In genomic region chr9:136057236-136058151, GRCh38 we compare ENCODE assay signal across 20 cellular contexts. TPM values are rescaled to one million over a fixed set of nuclear protein-coding genes. Genes with fewer than 3 reads are reported as not detected.
A peak's percentile ranks its signal among the peaks of the same experiment; 100 is the strongest.
DNase-seq lines count a peak whose midpoint lies in the region; ATAC-seq, FAIRE-seq and TF ChIP-seq lines count a peak whose summit lies in the region.
"Had no signal": no experiment of that assay in that cellular context is flagged by ENCODE, and none has a peak within 500 bp of the region (broad histone marks: within the 10 kb centered on the region; RNA-seq: fewer than 3 reads in every experiment).

No MANE protein-coding gene starts in this region.

- H4K91ac ChIP-seq in H9 (ENCODE audit: insufficient read length, low read depth, low read length) = no peak overlapping the region
- peak overlapping the region; percentile 41 for H4K91ac ChIP-seq in H1 (replicated peaks; ENCODE audit: insufficient read length, low read length)

- H3K27ac ChIP-seq in BLaER1 (no peak overlapping the region), H9 (ENCODE audit: insufficient read length, low read depth, low read length) (no peak overlapping the region), H1 (ENCODE audit: low read depth, low read length) (no peak overlapping the region), coronary artery (no peak overlapping the region)

- CTCF ChIA-PET in H1 (lab: Charles Lee; ENCODE audit: partially characterized antibody) = interaction anchor here (0.6 to 1.9 kb wide), 8 partner anchors 34 to 132 kb away, joined by 3 to 7 read pairs (median 4); no protein-coding TSS in a partner anchor

- DNase-seq in H9 (peak; percentile 63), H1 (ENCODE audit: low read depth in 1 of 2, low spot score in 2 of 2) (peak in 1 of 2 experiments; percentile 59), naive B cell (no peak), NCI-H2107 (lab: John Stamatoyannopoulos, UW) (no peak), coronary artery (ENCODE audit: low spot score) (no peak)
- DNase-seq: activated CD4-positive, alpha-beta memory T cell treated with anti-CD3 and anti-CD28 coated beads, Interleukin-2, amount 10 ng/mL, durations not matched to agents 7 days and 5 days; activated CD4-positive, CD25-positive, alpha-beta regulatory T cell; activated T-cell treated with anti-CD3 and anti-CD28 coated beads, Interleukin-2, amount 50 U/mL, for 1 hour; CD4-positive, alpha-beta memory T cell; immature natural killer cell; mammary epithelial cell; NCI-H1105 treated with DMSO at 0.1 percent for 48 hours; NCI-H774; OCI-M1; stimulated activated CD4-positive, alpha-beta T cell treated with anti-CD3 and anti-CD28 coated beads, Interleukin-12 subunit alpha, Interleukin-12 subunit beta, amount 100 ng/mL, for 4 hours had no signal

- ATAC-seq in naive B cell (ENCODE audit: low read depth in 2 of 2) (peak; percentile 34 to 40), GM21576 (IDR thresholded peaks at IDR 0.05; ENCODE audit: unreplicated experiment) (no peak), HG03039 (IDR thresholded peaks at IDR 0.05; ENCODE audit: unreplicated experiment) (no peak)

- H2BK15ac ChIP-seq in H9 (ENCODE audit: low read depth, low read length) (no peak overlapping the region), H1 (ENCODE audit: low read length) (no peak overlapping the region; the same call in 1 of the 2 replicates)

- H3K23ac ChIP-seq in H9 (ENCODE audit: insufficient read length, low read depth, low read length) (no peak overlapping the region), H1 (ENCODE audit: insufficient read length) (no peak overlapping the region)

- H4K20me1 ChIP-seq in BLaER1 (0 out of 2 replicates have a peak, but pooled peaks cover 7% of the 10 kb centered on the region), H9 (ENCODE audit: control insufficient read depth, insufficient read depth, insufficient read length) (no peaks in the 10 kb centered on the region), H1 (replicated peaks in 1 of 2; ENCODE audit: control insufficient read depth in 1 of 2, insufficient read depth in 2 of 2, low read length in 2 of 2) (no peaks in the 10 kb centered on the region)

- peaks cover 72% of the 10 kb centered on the region for H3K4me1 ChIP-seq in BLaER1
- H3K4me1 ChIP-seq in H9 (ENCODE audit: insufficient read depth, low read length) = no peaks in the 10 kb centered on the region
- H3K4me1 ChIP-seq in H1 (replicated peaks in 1 of 4; ENCODE audit: control insufficient read depth in 3 of 4, insufficient read depth in 4 of 4, low read length in 3 of 4) = peaks cover 3 to 37% (median 24%) of the 10 kb centered on the region in 4 experiments

- H3K18ac ChIP-seq in H9 (ENCODE audit: insufficient read length, low read depth, low read length) (no peak overlapping the region), H1 (ENCODE audit: extremely low read depth, low read length) (peak overlapping the region; percentile 63; the same call in 1 of the 2 replicates)

- H4K8ac ChIP-seq in H9 (replicated peaks; ENCODE audit: insufficient read length, low read depth, low read length) (no peak overlapping the region), H1 (ENCODE audit: extremely low read depth, insufficient read depth, low read length) (peak overlapping the region; percentile 28)

- TF ChIP-seq EP300 in H1 (IDR thresholded peaks at IDR 0.05; ENCODE audit: borderline replicate concordance in 1 of 2, low read depth in 2 of 2, low read length in 2 of 2) = no peak

- H3K27ac Mint-ChIP-seq in H9 (peak overlapping the region in 2 of 3 experiments; percentile 51 to 84; a peak in 2 of 7 replicates), naive B cell (peak overlapping the region in 2 of 6 donors; percentile 20 to 56)
- H3K27ac Mint-ChIP-seq: activated CD4-positive, alpha-beta memory T cell treated with anti-CD3 and anti-CD28 coated beads, Interleukin-2, amount 10 ng/mL, durations not matched to agents 7 days and 5 days; activated naive CD8-positive, alpha-beta T cell; CD4-positive, alpha-beta memory T cell had no signal

- H3K4me3 ChIP-seq in BLaER1 (no peak overlapping the region), H1 (ENCODE audit: extremely low read depth in 1 of 4, insufficient read depth in 2 of 4, low read depth in 3 of 4, low read length in 4 of 4) (no peak overlapping the region), coronary artery (no peak overlapping the region)

- peaks cover 20% of the 10 kb centered on the region for H3K27me3 ChIP-seq in BLaER1
- no peaks in the 10 kb centered on the region for H3K27me3 ChIP-seq in H9 (ENCODE audit: insufficient read depth, low read length)
- no peaks in the 10 kb centered on the region for H3K27me3 ChIP-seq in H1 (replicated peaks in 1 of 4; ENCODE audit: control insufficient read depth in 3 of 4, extremely low read depth in 1 of 4, insufficient read depth in 3 of 4, low read length in 3 of 4)

- TF ChIP-seq CTCF in H9 (conservative IDR thresholded peaks at IDR 0.05) = no peak
- no peak for TF ChIP-seq CTCF in H1 (IDR thresholded peaks at IDR 0.05; ENCODE audit: control extremely low read depth in 1 of 3, insufficient read depth in 1 of 3, low read depth in 1 of 3, low read length in 3 of 3)
- no peak for TF ChIP-seq CTCF in coronary artery (IDR thresholded peaks at IDR 0.05)

- no peak overlapping the region for H2BK20ac ChIP-seq in H9 (ENCODE audit: low read depth, low read length, poor library complexity, severe bottlenecking)
- H2BK20ac ChIP-seq in H1 (ENCODE audit: low read length) = no peak overlapping the region

- H3K79me2 ChIP-seq in H9 (ENCODE audit: insufficient read depth, low read length) (no peaks in the 10 kb centered on the region), H1 (ENCODE audit: control insufficient read depth in 1 of 2, insufficient read depth in 2 of 2, low read length in 2 of 2) (no peaks in the 10 kb centered on the region)

- H3K9me3 ChIP-seq in BLaER1 (no peaks in the 10 kb centered on the region), H9 (ENCODE audit: control insufficient read depth, low read depth, low read length) (no peaks in the 10 kb centered on the region), H1 (ENCODE audit: insufficient read depth in 2 of 2, low read depth in 1 of 2, low read length in 1 of 2) (no peaks in the 10 kb centered on the region)

- H3K4me2 ChIP-seq in BLaER1 (peak overlapping the region; percentile 75), H9 (ENCODE audit: insufficient read depth, insufficient read length, low read length) (no peak overlapping the region), H1 (ENCODE audit: insufficient read depth in 1 of 2, low read depth in 2 of 2, low read length in 2 of 2) (no peak overlapping the region)

- no peaks in the 10 kb centered on the region for H3K9me3 Mint-ChIP-seq in H9
- H3K9me3 Mint-ChIP-seq in naive B cell = no peaks in the 10 kb centered on the region
- H3K9me3 Mint-ChIP-seq: activated CD4-positive, alpha-beta memory T cell treated with anti-CD3 and anti-CD28 coated beads, Interleukin-2, amount 10 ng/mL, durations not matched to agents 7 days and 5 days; CD4-positive, alpha-beta memory T cell; immature natural killer cell had no signal

- H2BK12ac ChIP-seq in H9 (ENCODE audit: insufficient read length, low read depth, low read length) (no peak overlapping the region), H1 (ENCODE audit: low read depth, low read length) (peak overlapping the region; percentile 33; the same call in 1 of the 2 replicates)

- no peaks in the 10 kb centered on the region for H3K36me3 ChIP-seq in BLaER1
- H3K36me3 ChIP-seq in H1 (ENCODE audit: control insufficient read depth in 2 of 4, insufficient read depth in 4 of 4, low read length in 3 of 4) = no peaks in the 10 kb centered on the region

- H3K9ac ChIP-seq in BLaER1 = no peak overlapping the region
- H3K9ac ChIP-seq in H9 (ENCODE audit: extremely low read depth, insufficient read length, low read length) = no peak overlapping the region
- no peak overlapping the region for H3K9ac ChIP-seq in H1 (replicated peaks in 1 of 4; ENCODE audit: extremely low read depth in 1 of 4, low read depth in 3 of 4, low read length in 3 of 4)

- H2BK120ac ChIP-seq in H9 (ENCODE audit: low read depth, low read length, poor library complexity, severe bottlenecking) (no peak overlapping the region), H1 (replicated peaks; ENCODE audit: low read depth, low read length) (peak overlapping the region; percentile 65)

- no peak overlapping the region for H3K56ac ChIP-seq in H9 (ENCODE audit: insufficient read length, low read depth, low read length)
- H3K56ac ChIP-seq in H1 (replicated peaks; ENCODE audit: insufficient read length, low read depth, low read length) = no peak overlapping the region

- H2BK5ac ChIP-seq in H9 (ENCODE audit: insufficient read length, low read length) = no peak overlapping the region
- no peak overlapping the region for H2BK5ac ChIP-seq in H1 (ENCODE audit: low read depth, low read length)

- no peak overlapping the region for H4K5ac ChIP-seq in H9 (ENCODE audit: insufficient read length, low read depth, low read length)
- no peak overlapping the region for H4K5ac ChIP-seq in H1 (ENCODE audit: insufficient read length, low read depth, low read length)

- H3K4ac ChIP-seq in H9 (ENCODE audit: low read depth, low read length) = no peak overlapping the region
- no peak overlapping the region for H3K4ac ChIP-seq in H1 (replicated peaks; ENCODE audit: insufficient read length, low read depth, low read length)

- H3K14ac ChIP-seq in H9 (ENCODE audit: insufficient read depth, low read length) = no peak overlapping the region
- H3K14ac ChIP-seq in H1 (ENCODE audit: insufficient read length) = no peak overlapping the region

- H2AK5ac ChIP-seq in H9 (ENCODE audit: insufficient read length, low read length) (no peak overlapping the region), H1 (ENCODE audit: low read depth, low read length) (no peak overlapping the region)

- no peak overlapping the region for H2AFZ ChIP-seq in H9 (ENCODE audit: low read length)
- no peak overlapping the region for H2AFZ ChIP-seq in H1 (ENCODE audit: low read length)

- no peaks in the 10 kb centered on the region; a peak in 1 of 7 replicates for H3K36me3 Mint-ChIP-seq in H9 (ENCODE audit: insufficient read depth in 1 of 3, low read depth in 3 of 3)
- no peaks in the 10 kb centered on the region for H3K36me3 Mint-ChIP-seq in naive B cell
- H3K36me3 Mint-ChIP-seq: immature natural killer cell had no signal

- POLR2A ChIA-PET in H1 (lab: Charles Lee; ENCODE audit: partially characterized antibody) = interaction anchor here (0.7 to 1.6 kb wide), 11 partner anchors 8 to 66 kb away, joined by 3 to 4 read pairs (median 3); no protein-coding TSS in a partner anchor

- H3K4me1 Mint-ChIP-seq in H9 = peaks cover 27 to 38% of the 10 kb centered on the region in 2 experiments
- H3K4me1 Mint-ChIP-seq in naive B cell = peaks cover 0 to 8% (median 7%) of the 10 kb centered on the region in 3 donors
- H3K4me1 Mint-ChIP-seq: activated CD4-positive, alpha-beta memory T cell treated with anti-CD3 and anti-CD28 coated beads, Interleukin-2, amount 10 ng/mL, durations not matched to agents 7 days and 5 days had no signal

- H3K4me3 Mint-ChIP-seq in H9 (no peak overlapping the region; a peak in 1 of 5 replicates), naive B cell (peak overlapping the region in 5 of 8 donors; percentile 41 to 82 (median 54))
- H3K4me3 Mint-ChIP-seq: activated CD4-positive, alpha-beta memory T cell treated with anti-CD3 and anti-CD28 coated beads, Interleukin-2, amount 10 ng/mL, durations not matched to agents 7 days and 5 days; activated naive CD8-positive, alpha-beta T cell; immature natural killer cell had no signal

- H3K23me2 ChIP-seq in H9 (ENCODE audit: insufficient read length, low read depth, low read length, poor library complexity, severe bottlenecking) (no peaks in the 10 kb centered on the region), H1 (ENCODE audit: low read depth, low read length) (no peaks in the 10 kb centered on the region; the same call in 1 of the 2 replicates)

- H3K79me1 ChIP-seq in H9 (ENCODE audit: insufficient read depth, low read depth, low read length, poor library complexity, severe bottlenecking) = no peaks in the 10 kb centered on the region
- 0 out of 2 replicates have a peak, but pooled peaks cover 3% of the 10 kb centered on the region for H3K79me1 ChIP-seq in H1 (ENCODE audit: low read depth, low read length)

- FAIRE-seq in H1 (lab: Jason Lieb, UNC) = no peak
- FAIRE-seq: GM18507 had no signal

- no peak for TF ChIP-seq POLR2A in H1 (IDR thresholded peaks at IDR 0.05; ENCODE audit: control extremely low read depth in 1 of 2, low read depth in 2 of 2, low read length in 2 of 2)

- WGBS in H9 (ENCODE audit: extremely low coverage, insufficient read length, low lambda C conversion rate) = no CpG with 5 or more reads among the region's 33 CpGs
- WGBS in H1 (ENCODE audit: extremely low coverage in 1 of 2, insufficient coverage in 1 of 2, insufficient read length in 1 of 2, insufficient replicate concordance in 2 of 2, low coverage in 1 of 2, low lambda C conversion rate in 2 of 2, missing lambda C conversion rate in 1 of 2), 2 experiments = 74% methylated on average over 29 of the region's 33 CpGs; no CpG with 5 or more reads in 1 of the 2 experiments

- H3T11ph ChIP-seq in H9 (ENCODE audit: low read length) = no peak overlapping the region

- TF ChIP-seq RAD21 in H1 (IDR thresholded peaks at IDR 0.05 in 1 of 2, conservative IDR thresholded peaks at IDR 0.05 in 1 of 2; ENCODE audit: low read depth in 2 of 2, low read length in 2 of 2) = no peak

- no peaks in the 10 kb centered on the region for H3K27me3 Mint-ChIP-seq in H9 (ENCODE audit: low read depth)
- peaks cover 0 to 41% (median 26%) of the 10 kb centered on the region in 3 donors for H3K27me3 Mint-ChIP-seq in naive B cell
- H3K27me3 Mint-ChIP-seq: activated CD4-positive, alpha-beta memory T cell treated with anti-CD3 and anti-CD28 coated beads, Interleukin-2, amount 10 ng/mL, durations not matched to agents 7 days and 5 days; activated naive CD8-positive, alpha-beta T cell; CD4-positive, alpha-beta memory T cell had no signal

RNA-seq across cellular contexts. Expression of gene NACC2, which starts 37.6 kb away (rescaled TPM):
- 11.5 TPM in 2 replicates for total RNA-seq in H9 (2021)
- 13.6 and 14.0 TPM in 2 replicates for total RNA-seq in H1 (2021; fragmentation: NEBNext Ultra II Directional; extraction: Animal tissue kit (Norgen Biotek cat#: 25700))
- polyA plus RNA-seq in H1 (2011; rRNA removed) (8.3 and 14.9 TPM in 2 replicates), naive B cell (ENCODE audit: low read depth in 6 of 6) (under 1 TPM in 4 of 6 donors, not detected in 2; 0.04 to 0.11 (median 0.06) TPM)
- 10.8 TPM for polyA plus RNA-seq in H1 (2011; cell fraction: cytosol; rRNA removed)
- polyA plus RNA-seq in H1 (2011; cell fraction: nucleus; rRNA removed) = 16.7 TPM
- 6.6 to 9.5 TPM (median 8.4 TPM) in 4 replicates for polyA plus RNA-seq in H1 (2012, experiment 1 of 2)
- 5.6 TPM for polyA plus RNA-seq in H1 (2012, experiment 2 of 2)
- polyA plus RNA-seq in H1 (2013, experiment 1 of 2) = 6.3 TPM
- 6.3 TPM for polyA plus RNA-seq in H1 (2013, experiment 2 of 2)
- 6.4 and 8.3 TPM in 2 replicates for polyA minus RNA-seq in H1 (2011; rRNA and poly(A)+ RNA removed)
- 12.7 TPM for polyA minus RNA-seq in H1 (2011; cell fraction: cytosol; rRNA and poly(A)+ RNA removed)
- 10.0 TPM for polyA minus RNA-seq in H1 (2011; cell fraction: nucleus; rRNA and poly(A)+ RNA removed)

Comparison
In these comparisons a context has a peak if more than half of its experiments do, and no peak if none do; other contexts are left out.
1. H3K4me3 Mint-ChIP-seq: peak in naive B cell (5 of 8); none in H9 (0 of 2).
2. ATAC-seq: peak in naive B cell (2 of 2); none in GM21576 (single experiment) and HG03039 (single experiment).